In genomic region chr3:124730129-124730919, GRCh38 we compare ENCODE assay signal across 8 cellular contexts.
A peak's percentile ranks its signal among the peaks of the same experiment; 100 is the strongest.
DNase-seq lines count a peak whose midpoint lies in the region; ATAC-seq and TF ChIP-seq lines count a peak whose summit lies in the region.

TSS of gene UMPS (plus strand) at chr3:124730452. CDS start at chr3:124730472, 20 bp downstream.

- ATAC-seq in GM18502 (IDR thresholded peaks at IDR 0.05; ENCODE audit: poor library complexity, unreplicated experiment) (peak; percentile 98), HG02943 (IDR thresholded peaks at IDR 0.05; ENCODE audit: low read depth, unreplicated experiment) (peak; percentile 90)

- no peak for TF ChIP-seq CTCF in astrocyte of the cerebellum (IDR thresholded peaks at IDR 0.05; ENCODE audit: low read depth, low read length, missing control alignments)
- no peak for TF ChIP-seq CTCF in retinal pigment epithelial cell (conservative IDR thresholded peaks at IDR 0.05; ENCODE audit: low read depth, low read length)

- in situ Hi-C loops in astrocyte of the cerebellum (cut with HindIII; ENCODE audit: low sequenced_read_pairs) = no loop called here

- peak; percentile 82 to 86 for DNase-seq in NCI-H1930 (lab: John Stamatoyannopoulos, UW)
- DNase-seq in T-helper 22 cell (ENCODE audit: low read depth) = peak; percentile 72
- peak; percentile 22 for DNase-seq in astrocyte of the cerebellum (ENCODE audit: low read depth)
- DNase-seq in hippocampal formation (lab: John Stamatoyannopoulos, UW) = peak; percentile 80
- DNase-seq in retinal pigment epithelial cell (ENCODE audit: low read depth) = peak; percentile 38
- DNase-seq in cortex of kidney (lab: John Stamatoyannopoulos, UW) = no peak

- H3K4me3 ChIP-seq in astrocyte of the cerebellum (ENCODE audit: low read depth, low read length) (peak within 1 kb of the TSS; percentile 83), retinal pigment epithelial cell (ENCODE audit: low read length) (peak within 1 kb of the TSS; percentile 85)
